ENCODE assay signal across 8 cellular contexts in genomic region chr10:73494877-73495225, GRCh38. TPM values are rescaled to one million over a fixed set of nuclear protein-coding genes. Genes with fewer than 3 reads are reported as not detected.
A peak's percentile ranks its signal among the peaks of the same experiment; 100 is the strongest.
DNase-seq lines count a peak whose midpoint lies in the region; ATAC-seq and TF ChIP-seq lines count a peak whose summit lies in the region.

No MANE protein-coding gene starts in this region.

- intact Hi-C loops in left ventricle myocardium inferior (cut with micrococcal nuclease), result no loop called here
- intact Hi-C loops in Right ventricle myocardium inferior (cut with DNase I), result loop anchor here (5.0 kb wide), 1 partner anchor 243 kb away; the partner anchor contains the start of gene MRPS16
- intact Hi-C loops in mammary epithelial cell (cut with micrococcal nuclease), result loop anchor here (1.0 to 5.0 kb wide), 2 partner anchors 81 to 233 kb away; partner anchors contain the start of gene ANXA7

- H3K27ac ChIP-seq in left ventricle myocardium inferior (replicated peaks) (peak overlapping the region; percentile 99), mammary epithelial cell (ENCODE audit: insufficient read depth, low read depth, low read length) (peak overlapping the region; percentile 75), mesodermal cell (ENCODE audit: low read depth, low read length, severe bottlenecking) (peak overlapping the region; percentile 92)

- in situ Hi-C loops in mammary epithelial cell (cut with MboI; ENCODE audit: low sequenced_read_pairs in 2 of 2), result no loop called here

- DNase-seq in left ventricle myocardium inferior (no peak), Right ventricle myocardium inferior (ENCODE audit: missing footprints) (no peak), mammary epithelial cell (no peak), NCI-H748 (lab: John Stamatoyannopoulos, UW; ENCODE audit: unreplicated experiment) (no peak)
- no peak for DNase-seq in stimulated activated CD4-positive, alpha-beta T cell treated with anti-CD3 and anti-CD28 coated beads, Interleukin-4, amount 100 ng/mL, for 4 hours

- peaks cover 63% of the 10 kb centered on the region for H3K4me1 ChIP-seq in left ventricle myocardium inferior
- peaks cover 23% of the 10 kb centered on the region for H3K4me1 ChIP-seq in mammary epithelial cell (ENCODE audit: insufficient read depth, low read length)
- H3K4me1 ChIP-seq in mesodermal cell (ENCODE audit: control insufficient read depth, insufficient read depth, low read length, poor library complexity, severe bottlenecking), result peaks cover 14% of the 10 kb centered on the region

- no peak for ATAC-seq in Right ventricle myocardium inferior
- ATAC-seq in HG02588 (IDR thresholded peaks at IDR 0.05; ENCODE audit: unreplicated experiment), result no peak
- no peak for ATAC-seq in HG03521 (IDR thresholded peaks at IDR 0.05; ENCODE audit: unreplicated experiment)

- H3K36me3 ChIP-seq in left ventricle myocardium inferior (peaks cover 22% of the 10 kb centered on the region), mammary epithelial cell (ENCODE audit: insufficient read depth, low read length) (peaks cover 4% of the 10 kb centered on the region), mesodermal cell (ENCODE audit: control insufficient read depth, insufficient read depth, low read length) (peaks cover 32% of the 10 kb centered on the region)

- H3K9ac ChIP-seq in mammary epithelial cell (ENCODE audit: insufficient read depth, low read length), result peak overlapping the region; percentile 78

- H4K20me1 ChIP-seq in mammary epithelial cell (ENCODE audit: insufficient read depth, low read length), result no peaks in the 10 kb centered on the region

- peak overlapping the region; percentile 97 for H3K4me3 ChIP-seq in left ventricle myocardium inferior
- H3K4me3 ChIP-seq in mammary epithelial cell (replicated peaks in 1 of 3; ENCODE audit: insufficient read depth in 1 of 3, low read depth in 2 of 3, low read length in 3 of 3), result peak overlapping the region; percentile 73 to 93 (median 74)
- H3K4me3 ChIP-seq in mesodermal cell (ENCODE audit: extremely low read depth, insufficient read depth, low read length, poor library complexity, severe bottlenecking), result peak overlapping the region; percentile 88

- dilution Hi-C loops in mammary epithelial cell (cut with HindIII; ENCODE audit: low sequenced_read_pairs), result no loop called here

- H2AFZ ChIP-seq in mammary epithelial cell (ENCODE audit: low read depth, low read length), result peak overlapping the region; percentile 90

- H3K79me2 ChIP-seq in mammary epithelial cell (ENCODE audit: insufficient read depth, low read length), result peaks cover 61% of the 10 kb centered on the region

- H3K9me3 ChIP-seq in left ventricle myocardium inferior (replicated peaks), result no peaks in the 10 kb centered on the region
- no peaks in the 10 kb centered on the region for H3K9me3 ChIP-seq in mammary epithelial cell (replicated peaks; ENCODE audit: insufficient read depth, low read length)
- H3K9me3 ChIP-seq in mesodermal cell (ENCODE audit: control insufficient read depth, low read length), result no peaks in the 10 kb centered on the region

- TF ChIP-seq CTCF in left ventricle myocardium inferior (IDR thresholded peaks at IDR 0.05; ENCODE audit: borderline replicate concordance) (no peak), mammary epithelial cell (conservative IDR thresholded peaks at IDR 0.05 in 1 of 2, IDR thresholded peaks at IDR 0.05 in 1 of 2; ENCODE audit: extremely low read depth in 1 of 2, insufficient read depth in 1 of 2, low read depth in 1 of 2, low read length in 2 of 2) (no peak)

- H3K27me3 ChIP-seq in left ventricle myocardium inferior (ENCODE audit: low read depth) (no peaks in the 10 kb centered on the region), mammary epithelial cell (ENCODE audit: insufficient read depth, low read length) (no peaks in the 10 kb centered on the region)

- H3K4me2 ChIP-seq in mammary epithelial cell (ENCODE audit: insufficient read depth, low read depth, low read length), result peak overlapping the region; percentile 90

- CTCF ChIA-PET in mammary epithelial cell (lab: Charles Lee; ENCODE audit: low non-redundant PET), result no interaction called here

- WGBS in mammary epithelial cell (ENCODE audit: low coverage, missing lambda C conversion rate), result 8% methylated on average over 2 of the region's 2 CpGs
- WGBS in mesodermal cell (ENCODE audit: insufficient coverage in 2 of 2), 2 experiments, result 0% methylated on average over 1 of the region's 2 CpGs; no CpG with 5 or more reads in 1 of the 2 experiments

- no TSS peak for BruUV-seq in mammary epithelial cell (replicated peaks; lab: Mats Ljungman, UMichigan)

RNA-seq across cellular contexts. Expression of gene PPP3CB, which starts 1.0 kb away (rescaled TPM):
- total RNA-seq in left ventricle myocardium inferior (64.5 TPM), Right ventricle myocardium inferior (62.9 TPM), mammary epithelial cell (10 to 100 TPM; 21.2 to 30.9 TPM)
- polyA plus RNA-seq in mammary epithelial cell, result 11.2 TPM
- polyA minus RNA-seq in mammary epithelial cell, result 16.0 TPM
- polyA plus RNA-seq in mesodermal cell (2013, experiment 1 of 2), result 42.2 TPM
- polyA plus RNA-seq in mesodermal cell (2013, experiment 2 of 2), result 45.2 TPM
